ENCODE assay signal across 24 cellular contexts in the genomic region with DNA sequence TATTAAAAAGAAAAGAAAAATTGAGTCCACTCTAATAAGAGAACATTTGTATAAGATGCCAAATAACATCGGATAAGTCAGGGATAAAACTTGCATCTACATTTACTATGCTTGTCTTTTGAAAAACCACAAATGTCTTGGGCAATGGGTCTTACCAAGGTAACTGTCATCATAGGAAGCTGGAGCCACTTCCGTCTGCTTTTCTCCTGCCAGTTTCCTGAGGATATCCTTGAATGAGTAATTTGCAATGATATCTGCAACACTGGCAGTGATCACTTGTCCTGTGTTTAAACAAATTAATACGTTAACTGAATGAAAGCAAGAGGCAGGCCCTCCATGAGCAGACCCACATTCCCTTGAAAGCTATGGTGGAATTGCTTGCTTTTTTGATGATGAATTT. TPM values are rescaled to one million over a fixed set of nuclear protein-coding genes. Genes with fewer than 3 reads are reported as not detected.
"Had no signal": no experiment of that assay in that cellular context is flagged by ENCODE, and none has a peak within 500 bp of the region (broad histone marks: within the 10 kb centered on the region; RNA-seq: fewer than 3 reads in every experiment).

No MANE protein-coding gene starts in this region.

- ATAC-seq: activated CD4-positive, alpha-beta T cell treated with anti-CD3 and anti-CD28 coated beads for 36 hours; activated naive CD4-positive, alpha-beta T cell treated with anti-CD3 and anti-CD28 coated beads, Interleukin-2, amount 50 U/mL, for 72 hours; left cardiac atrium; naive thymus-derived CD4-positive, alpha-beta T cell; sciatic nerve; stimulated activated naive CD8-positive, alpha-beta T cell treated with anti-CD3 and anti-CD28 coated beads, Interleukin-15, amount 100 ng/mL, for 72 hours; WTC11 had no signal

- H3K36me3 Mint-ChIP-seq: naive thymus-derived CD4-positive, alpha-beta T cell; WTC11 had no signal

- H3K4me3 Mint-ChIP-seq: activated CD4-positive, alpha-beta T cell treated with anti-CD3 and anti-CD28 coated beads for 36 hours; activated T-helper 1 cell treated with anti-CD3 and anti-CD28 coated beads, Interleukin-12 subunit alpha, Interleukin-12 subunit beta, Interleukin-2, Interleukin-4 antibody, amounts not matched to agents 30 ng/mL and 10 ng/mL and 1 ng/mL, durations not matched to agents 14 hours and 24 hours and 36 hours; naive thymus-derived CD4-positive, alpha-beta T cell; stimulated activated naive CD8-positive, alpha-beta T cell treated with anti-CD3 and anti-CD28 coated beads, Interleukin-15, amount 100 ng/mL, for 72 hours; WTC11 had no signal

- H3K4me1 Mint-ChIP-seq: activated CD4-positive, alpha-beta T cell treated with anti-CD3 and anti-CD28 coated beads for 36 hours; naive thymus-derived CD4-positive, alpha-beta T cell; stimulated activated naive CD8-positive, alpha-beta T cell treated with anti-CD3 and anti-CD28 coated beads, Interleukin-15, amount 100 ng/mL, for 72 hours; WTC11 had no signal

- H3K27ac Mint-ChIP-seq: activated CD4-positive, alpha-beta T cell treated with anti-CD3 and anti-CD28 coated beads for 36 hours; activated naive CD4-positive, alpha-beta T cell treated with anti-CD3 and anti-CD28 coated beads, Interleukin-2, amount 50 U/mL, for 72 hours; activated T-helper 1 cell treated with anti-CD3 and anti-CD28 coated beads, Interleukin-12 subunit alpha, Interleukin-12 subunit beta, Interleukin-2, Interleukin-4 antibody, amounts not matched to agents 30 ng/mL and 10 ng/mL and 1 ng/mL, durations not matched to agents 14 hours and 24 hours and 36 hours; naive thymus-derived CD4-positive, alpha-beta T cell; stimulated activated naive CD8-positive, alpha-beta T cell treated with anti-CD3 and anti-CD28 coated beads, Interleukin-15, amount 100 ng/mL, for 72 hours; WTC11 had no signal

- DNase-seq: activated CD4-positive, alpha-beta T cell treated with anti-CD3 and anti-CD28 coated beads for 36 hours; activated CD4-positive, alpha-beta T cell treated with anti-CD3 and anti-CD28 coated beads, Interleukin-2, amount 50 U/mL, for 48 hours; activated gamma-delta T cell treated with Interleukin-2 at 50 U/mL for 16 hours; activated T-cell treated with anti-CD3 and anti-CD28 coated beads for 4 hours; adrenal gland; cortex of kidney; effector CD8-positive, alpha-beta T cell; foreskin fibroblast; hippocampal formation; left cardiac atrium; mesendoderm; naive thymus-derived CD4-positive, alpha-beta T cell; stimulated activated CD4-positive, alpha-beta T cell treated with anti-CD3 and anti-CD28 coated beads, Interleukin-4, amount 100 ng/mL, for 1 hour; stimulated activated naive CD8-positive, alpha-beta T cell treated with anti-CD3 and anti-CD28 coated beads, Interleukin-15, amount 100 ng/mL, for 72 hours; T-helper 2 cell; trophoblast cell had no signal

- H3K9me3 Mint-ChIP-seq: activated T-helper 1 cell treated with anti-CD3 and anti-CD28 coated beads, Interleukin-12 subunit alpha, Interleukin-12 subunit beta, Interleukin-2, Interleukin-4 antibody, amounts not matched to agents 30 ng/mL and 10 ng/mL and 1 ng/mL, durations not matched to agents 14 hours and 24 hours and 36 hours had no signal

- H3K4me3 ChIP-seq: adrenal gland, breast epithelium, smooth muscle cell, suprapubic skin had no signal

RNA-seq across cellular contexts. Expression of gene ITGA8, which starts 47.3 kb away (rescaled TPM):
- total RNA-seq: activated CD4-positive, alpha-beta T cell treated with anti-CD3 and anti-CD28 coated beads for 36 hours; activated naive CD4-positive, alpha-beta T cell treated with anti-CD3 and anti-CD28 coated beads, Interleukin-2, amount 50 U/mL, for 72 hours; activated T-helper 1 cell treated with anti-CD3 and anti-CD28 coated beads, Interleukin-12 subunit alpha, Interleukin-12 subunit beta, Interleukin-2, Interleukin-4 antibody, amounts not matched to agents 30 ng/mL and 10 ng/mL and 1 ng/mL, durations not matched to agents 14 hours and 24 hours and 36 hours; astrocyte; naive thymus-derived CD4-positive, alpha-beta T cell; WTC11 had no signal
